In the genomic region with DNA sequence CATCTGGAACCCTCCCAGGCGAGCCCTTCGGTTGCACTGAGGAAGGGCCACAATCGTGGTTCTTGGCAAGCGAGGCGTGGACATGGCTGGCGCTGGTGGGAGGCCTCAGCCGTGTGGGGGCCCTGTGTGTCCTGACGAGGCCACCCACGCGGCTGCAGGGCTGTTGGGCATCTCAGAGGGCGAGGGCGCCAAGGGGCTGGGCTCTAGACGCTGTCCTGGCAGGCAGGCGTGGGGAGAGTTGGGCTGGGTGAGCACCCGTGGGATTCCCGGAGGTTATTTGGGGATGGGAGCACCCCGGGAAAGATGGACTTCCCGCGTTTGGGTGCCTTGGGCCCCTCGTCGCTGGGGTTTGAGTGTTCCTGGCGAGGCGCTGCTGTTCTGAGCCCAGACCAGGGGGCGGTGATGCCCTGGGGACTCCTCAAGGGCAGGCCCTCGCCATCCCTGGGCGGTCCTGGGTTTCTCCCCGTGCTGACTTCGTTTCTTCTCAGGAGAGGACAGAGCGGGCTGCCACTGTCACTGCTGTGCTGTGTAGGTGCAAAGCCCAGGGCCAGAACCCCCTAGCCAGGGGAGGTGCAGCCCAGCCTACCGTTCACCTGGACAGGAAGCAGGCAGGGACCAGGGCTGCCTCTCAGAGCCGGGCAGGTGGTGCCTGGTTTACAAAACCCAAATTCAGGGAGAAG, we compare ENCODE assay signal across 27 cellular contexts.
"Had no signal": no experiment of that assay in that cellular context is flagged by ENCODE, and none has a peak within 500 bp of the region (broad histone marks: within the 10 kb centered on the region; RNA-seq: fewer than 3 reads in every experiment).

No MANE protein-coding gene starts in this region.

- H3K4me3 ChIP-seq: ascending aorta, body of pancreas, Peyer's patch had no signal

- DNase-seq: activated B cell treated with CpG ODN at 0.5 μM for 24 hours; activated CD4-positive, alpha-beta T cell treated with anti-CD3 and anti-CD28 coated beads for 1 hour; activated CD4-positive, alpha-beta T cell treated with anti-CD3 and anti-CD28 coated beads, Interleukin-2, amount 10 ng/mL, durations not matched to agents 24 days and 14 days; activated CD4-positive, alpha-beta T cell treated with anti-CD3 and anti-CD28 coated beads, Interleukin-2, amount 50 U/mL, for 48 hours; activated CD8-positive, alpha-beta memory T cell treated with anti-CD3 and anti-CD28 coated beads, Interleukin-2, amount 10 ng/mL, durations not matched to agents 7 days and 5 days; activated effector memory CD4-positive, alpha-beta T cell treated with Interleukin-2 at 50 U/mL for 16 hours; activated naive CD4-positive, alpha-beta T cell; activated T-cell treated with anti-CD3 and anti-CD28 coated beads, Interleukin-2, amount 50 U/mL, for 24 hours; body of pancreas; NCI-H1092; NCI-H1417; NCI-H1930; NCI-H2171; NCI-H2227 treated with DMSO at 0.1 percent for 48 hours; NCI-H446 treated with DMSO at 0.1 percent for 48 hours; NCI-H524 treated with DMSO at 0.1 percent for 48 hours; NCI-H748 treated with DMSO at 0.1 percent for 48 hours; Peyer's patch; SIG-M5; T-helper 17 cell; T-helper 9 cell had no signal

- H3K4me1 Mint-ChIP-seq: activated B cell treated with CpG ODN at 0.5 μM for 24 hours; activated CD4-positive, alpha-beta T cell treated with anti-CD3 and anti-CD28 coated beads, Interleukin-2, amount 10 ng/mL, durations not matched to agents 24 days and 14 days; activated CD8-positive, alpha-beta memory T cell treated with anti-CD3 and anti-CD28 coated beads, Interleukin-2, amount 10 ng/mL, durations not matched to agents 7 days and 5 days; activated naive CD4-positive, alpha-beta T cell treated with anti-CD3 and anti-CD28 coated beads, Interleukin-2, amount 50 U/mL, for 24 hours; T-helper 17 cell had no signal

- ATAC-seq: activated CD8-positive, alpha-beta memory T cell treated with anti-CD3 and anti-CD28 coated beads, Interleukin-2, amount 10 ng/mL, durations not matched to agents 7 days and 5 days; body of pancreas; T-helper 17 cell had no signal

- H3K9me3 ChIP-seq: ascending aorta, body of pancreas, Peyer's patch had no signal

- H3K9me3 Mint-ChIP-seq: activated B cell treated with CpG ODN at 0.5 μM for 24 hours; activated CD4-positive, alpha-beta T cell treated with anti-CD3 and anti-CD28 coated beads, Interleukin-2, amount 10 ng/mL, durations not matched to agents 24 days and 14 days; activated naive CD4-positive, alpha-beta T cell treated with anti-CD3 and anti-CD28 coated beads, Interleukin-2, amount 50 U/mL, for 24 hours; activated T-cell treated with anti-CD3 and anti-CD28 coated beads, Interleukin-2, amount 50 U/mL, for 24 hours; activated T-helper 1 cell treated with anti-CD3 and anti-CD28 coated beads, Interleukin-12 subunit alpha, Interleukin-12 subunit beta, Interleukin-2, Interleukin-4 antibody, amounts not matched to agents 30 ng/mL and 10 ng/mL and 1 ng/mL, durations not matched to agents 14 hours and 24 hours and 36 hours; IgD-negative memory B cell had no signal

- H3K27me3 ChIP-seq: ascending aorta, body of pancreas, Peyer's patch had no signal

- H3K27me3 Mint-ChIP-seq: activated B cell treated with CpG ODN at 0.5 μM for 24 hours; activated CD4-positive, alpha-beta T cell treated with anti-CD3 and anti-CD28 coated beads, Interleukin-2, amount 10 ng/mL, durations not matched to agents 24 days and 14 days; activated CD8-positive, alpha-beta memory T cell treated with anti-CD3 and anti-CD28 coated beads, Interleukin-2, amount 10 ng/mL, durations not matched to agents 7 days and 5 days; activated naive CD4-positive, alpha-beta T cell treated with anti-CD3 and anti-CD28 coated beads, Interleukin-2, amount 50 U/mL, for 24 hours; activated T-cell treated with anti-CD3 and anti-CD28 coated beads, Interleukin-2, amount 50 U/mL, for 24 hours; IgD-negative memory B cell; T-helper 17 cell had no signal

- H3K4me1 ChIP-seq: ascending aorta, body of pancreas, Peyer's patch had no signal

- H3K36me3 ChIP-seq: Peyer's patch had no signal

- H3K4me3 Mint-ChIP-seq: activated B cell treated with CpG ODN at 0.5 μM for 24 hours; activated CD4-positive, alpha-beta T cell treated with anti-CD3 and anti-CD28 coated beads, Interleukin-2, amount 10 ng/mL, durations not matched to agents 24 days and 14 days; activated CD8-positive, alpha-beta memory T cell treated with anti-CD3 and anti-CD28 coated beads, Interleukin-2, amount 10 ng/mL, durations not matched to agents 7 days and 5 days; activated naive CD4-positive, alpha-beta T cell treated with anti-CD3 and anti-CD28 coated beads, Interleukin-2, amount 50 U/mL, for 24 hours; activated T-cell treated with anti-CD3 and anti-CD28 coated beads, Interleukin-2, amount 50 U/mL, for 24 hours; activated T-helper 1 cell treated with anti-CD3 and anti-CD28 coated beads, Interleukin-12 subunit alpha, Interleukin-12 subunit beta, Interleukin-2, Interleukin-4 antibody, amounts not matched to agents 30 ng/mL and 10 ng/mL and 1 ng/mL, durations not matched to agents 14 hours and 24 hours and 36 hours; IgD-negative memory B cell; T-helper 17 cell had no signal

- H3K36me3 Mint-ChIP-seq: activated CD8-positive, alpha-beta memory T cell treated with anti-CD3 and anti-CD28 coated beads, Interleukin-2, amount 10 ng/mL, durations not matched to agents 7 days and 5 days; activated naive CD4-positive, alpha-beta T cell treated with anti-CD3 and anti-CD28 coated beads, Interleukin-2, amount 50 U/mL, for 24 hours; IgD-negative memory B cell had no signal

- H3K4me2 ChIP-seq: KMS-11 had no signal

- H3K27ac ChIP-seq: ascending aorta, body of pancreas, KMS-11, Peyer's patch, RWPE1 had no signal

- H3K27ac Mint-ChIP-seq: activated B cell treated with CpG ODN at 0.5 μM for 24 hours; activated CD4-positive, alpha-beta T cell treated with anti-CD3 and anti-CD28 coated beads, Interleukin-2, amount 10 ng/mL, durations not matched to agents 24 days and 14 days; activated CD8-positive, alpha-beta memory T cell treated with anti-CD3 and anti-CD28 coated beads, Interleukin-2, amount 10 ng/mL, durations not matched to agents 7 days and 5 days; activated naive CD4-positive, alpha-beta T cell treated with anti-CD3 and anti-CD28 coated beads, Interleukin-2, amount 50 U/mL, for 24 hours; activated T-cell treated with anti-CD3 and anti-CD28 coated beads, Interleukin-2, amount 50 U/mL, for 24 hours; activated T-helper 1 cell treated with anti-CD3 and anti-CD28 coated beads, Interleukin-12 subunit alpha, Interleukin-12 subunit beta, Interleukin-2, Interleukin-4 antibody, amounts not matched to agents 30 ng/mL and 10 ng/mL and 1 ng/mL, durations not matched to agents 14 hours and 24 hours and 36 hours; IgD-negative memory B cell; T-helper 17 cell had no signal
